8 cellular contexts compared by ENCODE assay signal in the genomic region with DNA sequence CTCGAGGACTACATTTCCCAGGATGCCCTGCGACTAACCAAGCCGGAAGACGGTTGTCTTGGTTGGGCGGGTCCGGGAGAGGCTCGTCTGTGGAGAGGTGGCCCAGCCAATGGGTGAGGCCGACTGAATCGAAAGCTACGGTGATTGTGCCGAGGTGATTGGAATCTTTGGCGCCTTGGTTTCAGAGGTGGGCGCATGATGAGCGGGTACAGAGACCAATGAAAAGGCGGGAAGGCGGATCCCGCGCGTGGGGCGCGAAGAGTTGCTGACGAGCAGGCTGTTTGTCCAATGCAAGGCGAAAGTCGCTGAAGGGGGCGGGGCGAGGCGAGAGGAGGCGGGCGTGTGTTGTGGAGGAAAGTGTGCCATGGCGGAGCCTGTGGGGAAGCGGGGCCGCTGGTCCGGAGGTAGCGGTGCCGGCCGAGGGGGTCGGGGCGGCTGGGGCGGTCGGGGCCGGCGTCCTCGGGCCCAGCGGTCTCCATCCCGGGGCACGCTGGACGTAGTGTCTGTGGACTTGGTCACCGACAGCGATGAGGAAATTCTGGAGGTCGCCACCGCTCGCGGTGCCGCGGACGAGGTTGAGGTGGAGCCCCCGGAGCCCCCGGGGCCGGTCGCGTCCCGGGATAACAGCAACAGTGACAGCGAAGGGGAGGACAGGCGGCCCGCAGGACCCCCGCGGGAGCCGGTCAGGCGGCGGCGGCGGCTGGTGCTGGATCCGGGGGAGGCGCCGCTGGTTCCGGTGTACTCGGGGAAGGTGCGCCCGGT. TPM values are rescaled to one million over a fixed set of nuclear protein-coding genes. Genes with fewer than 3 reads are reported as not detected.
DNase-seq lines count a peak whose midpoint lies in the region; ATAC-seq and TF ChIP-seq lines count a peak whose summit lies in the region.

A gene (plus strand): TSS at position 290 of the 762 bp plus-strand sequence. CDS start 75 bp downstream, at position 365.

- ATAC-seq in HG02588 (IDR thresholded peaks at IDR 0.05; ENCODE audit: unreplicated experiment), result peak; percentile 88
- peak; percentile 97 for ATAC-seq in SK-N-SH treated with all-trans-retinoic acid at 6 μM for 48 hours

- no peaks in the 10 kb centered on the region for H3K9me3 Mint-ChIP-seq in activated naive CD4-positive, alpha-beta T cell treated with anti-CD3 and anti-CD28 coated beads, Interleukin-2, amount 50 U/mL, for 24 hours

- peak within 1 kb of the TSS; percentile 90 for H3K27ac Mint-ChIP-seq in activated naive CD4-positive, alpha-beta T cell treated with anti-CD3 and anti-CD28 coated beads, Interleukin-2, amount 50 U/mL, for 24 hours

- H3K4me1 ChIP-seq in suprapubic skin, result peaks cover 19% of the 10 kb centered on the region

- H3K9me3 ChIP-seq in suprapubic skin, result no peaks in the 10 kb centered on the region

- peak within 1 kb of the TSS; percentile 92 for H3K4me3 Mint-ChIP-seq in activated naive CD4-positive, alpha-beta T cell treated with anti-CD3 and anti-CD28 coated beads, Interleukin-2, amount 50 U/mL, for 24 hours

- DNase-seq in GM06990 (ENCODE audit: extremely low read depth, insufficient read length), result peak; percentile 99
- peak; percentile 99 for DNase-seq in NCI-H1092 (lab: John Stamatoyannopoulos, UW)
- peak; percentile 100 for DNase-seq in globus pallidus (ENCODE audit: low spot score)
- DNase-seq in nucleus accumbens (lab: John Stamatoyannopoulos, UW), result peak; percentile 95 to 100 (median 100)
- peak; percentile 100 for DNase-seq in suprapubic skin (ENCODE audit: low spot score in 2 of 2)

- no peaks in the 10 kb centered on the region for H3K36me3 Mint-ChIP-seq in activated naive CD4-positive, alpha-beta T cell treated with anti-CD3 and anti-CD28 coated beads, Interleukin-2, amount 50 U/mL, for 24 hours

- no peaks in the 10 kb centered on the region for H3K27me3 Mint-ChIP-seq in activated naive CD4-positive, alpha-beta T cell treated with anti-CD3 and anti-CD28 coated beads, Interleukin-2, amount 50 U/mL, for 24 hours

- no peaks in the 10 kb centered on the region for H3K27me3 ChIP-seq in GM06990 (replicated peaks; ENCODE audit: control insufficient read depth, insufficient read depth, low read length)
- H3K27me3 ChIP-seq in suprapubic skin, result no peaks in the 10 kb centered on the region

- H3K4me3 ChIP-seq in GM06990 (replicated peaks; ENCODE audit: low read depth, low read length), result peak within 1 kb of the TSS; percentile 87
- peak within 1 kb of the TSS; percentile 97 for H3K4me3 ChIP-seq in suprapubic skin

- TF ChIP-seq CTCF in GM06990 (IDR thresholded peaks at IDR 0.05; ENCODE audit: insufficient read depth, low read length, poor library complexity, severe bottlenecking) (no peak), suprapubic skin (IDR thresholded peaks at IDR 0.05) (no peak)

- peaks cover 15% of the 10 kb centered on the region for H3K36me3 ChIP-seq in GM06990 (ENCODE audit: control insufficient read depth, insufficient read depth, low read length)
- H3K36me3 ChIP-seq in suprapubic skin, result peaks cover 27% of the 10 kb centered on the region

- H3K27ac ChIP-seq in suprapubic skin, result peak within 1 kb of the TSS; percentile 84

- TF ChIP-seq EP300 in suprapubic skin (IDR thresholded peaks at IDR 0.05), result no peak

- under 1% methylated on average over 44 of the region's 79 CpGs for WGBS in suprapubic skin

- H3K4me1 Mint-ChIP-seq in activated naive CD4-positive, alpha-beta T cell treated with anti-CD3 and anti-CD28 coated beads, Interleukin-2, amount 50 U/mL, for 24 hours, result peaks cover 39% of the 10 kb centered on the region

- no peak for TF ChIP-seq POLR2A in suprapubic skin (IDR thresholded peaks at IDR 0.05)

TF ChIP-seq in SK-N-SH treated with all-trans-retinoic acid at 6 μM for 48 hours, 23 proteins besides CTCF, POLR2A, EP300 and RAD21:
- TF ChIP-seq, protein P1, sequence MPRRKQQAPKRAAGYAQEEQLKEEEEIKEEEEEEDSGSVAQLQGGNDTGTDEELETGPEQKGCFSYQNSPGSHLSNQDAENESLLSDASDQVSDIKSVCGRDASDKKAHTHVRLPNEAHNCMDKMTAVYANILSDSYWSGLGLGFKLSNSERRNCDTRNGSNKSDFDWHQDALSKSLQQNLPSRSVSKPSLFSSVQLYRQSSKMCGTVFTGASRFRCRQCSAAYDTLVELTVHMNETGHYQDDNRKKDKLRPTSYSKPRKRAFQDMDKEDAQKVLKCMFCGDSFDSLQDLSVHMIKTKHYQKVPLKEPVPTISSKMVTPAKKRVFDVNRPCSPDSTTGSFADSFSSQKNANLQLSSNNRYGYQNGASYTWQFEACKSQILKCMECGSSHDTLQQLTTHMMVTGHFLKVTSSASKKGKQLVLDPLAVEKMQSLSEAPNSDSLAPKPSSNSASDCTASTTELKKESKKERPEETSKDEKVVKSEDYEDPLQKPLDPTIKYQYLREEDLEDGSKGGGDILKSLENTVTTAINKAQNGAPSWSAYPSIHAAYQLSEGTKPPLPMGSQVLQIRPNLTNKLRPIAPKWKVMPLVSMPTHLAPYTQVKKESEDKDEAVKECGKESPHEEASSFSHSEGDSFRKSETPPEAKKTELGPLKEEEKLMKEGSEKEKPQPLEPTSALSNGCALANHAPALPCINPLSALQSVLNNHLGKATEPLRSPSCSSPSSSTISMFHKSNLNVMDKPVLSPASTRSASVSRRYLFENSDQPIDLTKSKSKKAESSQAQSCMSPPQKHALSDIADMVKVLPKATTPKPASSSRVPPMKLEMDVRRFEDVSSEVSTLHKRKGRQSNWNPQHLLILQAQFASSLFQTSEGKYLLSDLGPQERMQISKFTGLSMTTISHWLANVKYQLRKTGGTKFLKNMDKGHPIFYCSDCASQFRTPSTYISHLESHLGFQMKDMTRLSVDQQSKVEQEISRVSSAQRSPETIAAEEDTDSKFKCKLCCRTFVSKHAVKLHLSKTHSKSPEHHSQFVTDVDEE (CRISPR knock-in tag; IDR thresholded peaks at IDR 0.05), result no peak
- TF ChIP-seq ESRRG (CRISPR knock-in tag; IDR thresholded peaks at IDR 0.05) (no peak), ZC3H10 (CRISPR knock-in tag; IDR thresholded peaks at IDR 0.05) (no peak), TCF4 (CRISPR knock-in tag; IDR thresholded peaks at IDR 0.05; ENCODE audit: borderline replicate concordance) (no peak), TOX (CRISPR knock-in tag; IDR thresholded peaks at IDR 0.05; ENCODE audit: borderline replicate concordance) (no peak), ARNTL (CRISPR knock-in tag; IDR thresholded peaks at IDR 0.05; ENCODE audit: borderline replicate concordance, low read depth) (no peak), SNAI2 (CRISPR knock-in tag; IDR thresholded peaks at IDR 0.05) (no peak), ZNF565 (CRISPR knock-in tag; conservative IDR thresholded peaks at IDR 0.05; ENCODE audit: low read depth) (no peak), PPARA (CRISPR knock-in tag; IDR thresholded peaks at IDR 0.05; ENCODE audit: borderline replicate concordance) (no peak), RARB (CRISPR knock-in tag; IDR thresholded peaks at IDR 0.05) (no peak), ISL1 (CRISPR knock-in tag; IDR thresholded peaks at IDR 0.05) (no peak)
- TF ChIP-seq, protein P2, sequence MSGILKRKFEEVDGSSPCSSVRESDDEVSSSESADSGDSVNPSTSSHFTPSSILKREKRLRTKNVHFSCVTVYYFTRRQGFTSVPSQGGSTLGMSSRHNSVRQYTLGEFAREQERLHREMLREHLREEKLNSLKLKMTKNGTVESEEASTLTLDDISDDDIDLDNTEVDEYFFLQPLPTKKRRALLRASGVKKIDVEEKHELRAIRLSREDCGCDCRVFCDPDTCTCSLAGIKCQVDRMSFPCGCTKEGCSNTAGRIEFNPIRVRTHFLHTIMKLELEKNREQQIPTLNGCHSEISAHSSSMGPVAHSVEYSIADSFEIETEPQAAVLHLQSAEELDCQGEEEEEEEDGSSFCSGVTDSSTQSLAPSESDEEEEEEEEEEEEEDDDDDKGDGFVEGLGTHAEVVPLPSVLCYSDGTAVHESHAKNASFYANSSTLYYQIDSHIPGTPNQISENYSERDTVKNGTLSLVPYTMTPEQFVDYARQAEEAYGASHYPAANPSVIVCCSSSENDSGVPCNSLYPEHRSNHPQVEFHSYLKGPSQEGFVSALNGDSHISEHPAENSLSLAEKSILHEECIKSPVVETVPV (CRISPR knock-in tag; IDR thresholded peaks at IDR 0.05), result no peak
- TF ChIP-seq, protein P3, sequence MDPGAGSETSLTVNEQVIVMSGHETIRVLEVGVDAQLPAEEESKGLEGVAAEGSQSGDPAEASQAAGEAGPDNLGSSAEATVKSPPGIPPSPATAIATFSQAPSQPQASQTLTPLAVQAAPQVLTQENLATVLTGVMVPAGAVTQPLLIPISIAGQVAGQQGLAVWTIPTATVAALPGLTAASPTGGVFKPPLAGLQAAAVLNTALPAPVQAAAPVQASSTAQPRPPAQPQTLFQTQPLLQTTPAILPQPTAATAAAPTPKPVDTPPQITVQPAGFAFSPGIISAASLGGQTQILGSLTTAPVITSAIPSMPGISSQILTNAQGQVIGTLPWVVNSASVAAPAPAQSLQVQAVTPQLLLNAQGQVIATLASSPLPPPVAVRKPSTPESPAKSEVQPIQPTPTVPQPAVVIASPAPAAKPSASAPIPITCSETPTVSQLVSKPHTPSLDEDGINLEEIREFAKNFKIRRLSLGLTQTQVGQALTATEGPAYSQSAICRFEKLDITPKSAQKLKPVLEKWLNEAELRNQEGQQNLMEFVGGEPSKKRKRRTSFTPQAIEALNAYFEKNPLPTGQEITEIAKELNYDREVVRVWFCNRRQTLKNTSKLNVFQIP (CRISPR knock-in tag; IDR thresholded peaks at IDR 0.05; ENCODE audit: borderline replicate concordance, low read depth), result no peak

RNA-seq across cellular contexts. Expression of the gene that starts here (rescaled TPM):
- 10 to 100 TPM; 26.4 to 65.3 (median 35.1) TPM for total RNA-seq in suprapubic skin

Comparison
In these comparisons a context has a peak if more than half of its experiments do, and no peak if none do; other contexts are left out.
1. Peak in every context shown above with its lines: DNase-seq, ATAC-seq, H3K4me3 ChIP-seq and H3K27ac ChIP-seq.